In genomic region chr6:139186242-139186641, GRCh38 we compare ENCODE assay signal across 22 cellular contexts. TPM values are rescaled to one million over a fixed set of nuclear protein-coding genes. Genes with fewer than 3 reads are reported as not detected.
DNase-seq lines count a peak whose midpoint lies in the region; ATAC-seq and TF ChIP-seq lines count a peak whose summit lies in the region.
"Had no signal": no experiment of that assay in that cellular context is flagged by ENCODE, and none has a peak within 500 bp of the region (broad histone marks: within the 10 kb centered on the region; RNA-seq: fewer than 3 reads in every experiment).

No MANE protein-coding gene starts in this region.

- POLR2A ChIA-PET in activated CD4-positive, alpha-beta memory T cell treated with anti-CD3 and anti-CD28 coated beads, Interleukin-2, amount 10 ng/mL, durations not matched to agents 7 days and 5 days (lab: Charles Lee), result interaction anchor here (1.0 to 1.4 kb wide), 2 partner anchors 25 to 34 kb away, joined by 3 read pairs; no protein-coding TSS in a partner anchor

- peak overlapping the region; percentile 23 to 70 for H3K4me3 Mint-ChIP-seq in activated T-cell treated with anti-CD3 and anti-CD28 coated beads, Interleukin-2, amount 50 U/mL, for 72 hours
- H3K4me3 Mint-ChIP-seq in activated CD4-positive, alpha-beta memory T cell treated with anti-CD3 and anti-CD28 coated beads, Interleukin-2, amount 10 ng/mL, durations not matched to agents 7 days and 5 days, result no peak overlapping the region
- H3K4me3 Mint-ChIP-seq: activated CD4-positive, alpha-beta T cell treated with anti-CD3 and anti-CD28 coated beads, Interleukin-2, amount 10 ng/mL, durations not matched to agents 7 days and 5 days; B cell had no signal

- peak overlapping the region; percentile 89 for H3K27ac Mint-ChIP-seq in activated T-cell treated with anti-CD3 and anti-CD28 coated beads, Interleukin-2, amount 50 U/mL, for 72 hours
- H3K27ac Mint-ChIP-seq in activated CD4-positive, alpha-beta memory T cell treated with anti-CD3 and anti-CD28 coated beads, Interleukin-2, amount 10 ng/mL, durations not matched to agents 7 days and 5 days, result peak overlapping the region; percentile 42
- H3K27ac Mint-ChIP-seq: activated CD4-positive, alpha-beta T cell treated with anti-CD3 and anti-CD28 coated beads, Interleukin-2, amount 10 ng/mL, durations not matched to agents 7 days and 5 days had no signal

- CTCF ChIA-PET in activated CD4-positive, alpha-beta memory T cell treated with anti-CD3 and anti-CD28 coated beads, Interleukin-2, amount 10 ng/mL, durations not matched to agents 7 days and 5 days (lab: Charles Lee), result no interaction called here

- H3K9me3 Mint-ChIP-seq in activated T-cell treated with anti-CD3 and anti-CD28 coated beads, Interleukin-2, amount 50 U/mL, for 72 hours, result no peaks in the 10 kb centered on the region
- peaks cover 2% of the 10 kb centered on the region for H3K9me3 Mint-ChIP-seq in activated CD4-positive, alpha-beta memory T cell treated with anti-CD3 and anti-CD28 coated beads, Interleukin-2, amount 10 ng/mL, durations not matched to agents 7 days and 5 days

- H3K36me3 Mint-ChIP-seq in activated T-cell treated with anti-CD3 and anti-CD28 coated beads, Interleukin-2, amount 50 U/mL, for 72 hours (ENCODE audit: insufficient read depth in 2 of 2), result peaks cover 0 to 5% of the 10 kb centered on the region in 2 donors
- H3K36me3 Mint-ChIP-seq in activated CD4-positive, alpha-beta memory T cell treated with anti-CD3 and anti-CD28 coated beads, Interleukin-2, amount 10 ng/mL, durations not matched to agents 7 days and 5 days (ENCODE audit: low read depth), result peaks cover 36% of the 10 kb centered on the region

- no peak for DNase-seq in activated T-cell treated with anti-CD3 and anti-CD28 coated beads, Interleukin-2, amount 50 U/mL, for 72 hours
- DNase-seq in activated T-cell treated with anti-CD3 and anti-CD28 coated beads, Interleukin-2, amount 50 U/mL, for 1 hour, result no peak
- no peak for DNase-seq in activated CD4-positive, alpha-beta memory T cell treated with anti-CD3 and anti-CD28 coated beads, Interleukin-2, amount 10 ng/mL, durations not matched to agents 7 days and 5 days
- DNase-seq in epithelial cell of esophagus (ENCODE audit: low read depth) (peak; percentile 41), OCI-M2 (lab: John Stamatoyannopoulos, UW; ENCODE audit: unreplicated experiment) (no peak), RPMI8226 (no peak), NCI-H2196 (lab: John Stamatoyannopoulos, UW; ENCODE audit: unreplicated experiment) (no peak)
- DNase-seq: activated CD4-positive, alpha-beta T cell treated with anti-CD3 and anti-CD28 coated beads, Interleukin-2, amount 10 ng/mL, durations not matched to agents 7 days and 5 days; effector CD4-positive, alpha-beta T cell; GOT3; hypothalamus; Kasumi-1; left colon; NCI-H1417 treated with DMSO at 0.1 percent for 48 hours; NCI-H2029 treated with DMSO at 0.1 percent for 48 hours; NCI-H226; Peyer's patch; SHP77 treated with DMSO at 0.1 percent for 48 hours; stomach had no signal

- no peaks in the 10 kb centered on the region for H3K27me3 Mint-ChIP-seq in activated T-cell treated with anti-CD3 and anti-CD28 coated beads, Interleukin-2, amount 50 U/mL, for 72 hours (ENCODE audit: low read depth)
- H3K27me3 Mint-ChIP-seq in activated CD4-positive, alpha-beta memory T cell treated with anti-CD3 and anti-CD28 coated beads, Interleukin-2, amount 10 ng/mL, durations not matched to agents 7 days and 5 days, result no peaks in the 10 kb centered on the region
- H3K27me3 Mint-ChIP-seq: activated CD4-positive, alpha-beta T cell treated with anti-CD3 and anti-CD28 coated beads, Interleukin-2, amount 10 ng/mL, durations not matched to agents 7 days and 5 days; B cell had no signal

- peaks cover 44% of the 10 kb centered on the region for H3K4me1 Mint-ChIP-seq in activated T-cell treated with anti-CD3 and anti-CD28 coated beads, Interleukin-2, amount 50 U/mL, for 72 hours (ENCODE audit: low read depth)
- H3K4me1 Mint-ChIP-seq in activated CD4-positive, alpha-beta memory T cell treated with anti-CD3 and anti-CD28 coated beads, Interleukin-2, amount 10 ng/mL, durations not matched to agents 7 days and 5 days, result peaks cover 31% of the 10 kb centered on the region

- no peak for TF ChIP-seq CTCF in epithelial cell of esophagus (IDR thresholded peaks at IDR 0.05; ENCODE audit: insufficient read depth, low read depth, low read length, missing control alignments)

- ATAC-seq in activated T-cell treated with anti-CD3 and anti-CD28 coated beads, Interleukin-2, amount 50 U/mL, for 72 hours (replicated peaks in 1 of 2), result peak; percentile 60 to 70
- ATAC-seq: left colon had no signal

- H3K4me3 ChIP-seq in epithelial cell of esophagus (ENCODE audit: low read length), result no peak overlapping the region
- H3K4me3 ChIP-seq: breast epithelium, Peyer's patch, skin epidermis, stomach had no signal

RNA-seq across cellular contexts. Expression of gene HECA, which starts 51.4 kb away (rescaled TPM):
- 10 to 100 TPM; 77.6 to 89.7 TPM for total RNA-seq in activated T-cell treated with anti-CD3 and anti-CD28 coated beads, Interleukin-2, amount 50 U/mL, for 72 hours
- total RNA-seq in activated CD4-positive, alpha-beta memory T cell treated with anti-CD3 and anti-CD28 coated beads, Interleukin-2, amount 10 ng/mL, durations not matched to agents 7 days and 5 days, result 10 to 100 TPM; 78.9 to 81.7 TPM
